Comparison of ENCODE assay signal across 9 cellular contexts in genomic region chr2:234363011-234363487, GRCh38.
DNase-seq lines count a peak whose midpoint lies in the region; TF ChIP-seq lines count a peak whose summit lies in the region.
"Had no signal": no experiment of that assay in that cellular context is flagged by ENCODE, and none has a peak within 500 bp of the region (broad histone marks: within the 10 kb centered on the region; RNA-seq: fewer than 3 reads in every experiment).

No MANE protein-coding gene starts in this region.

- H3K4me2 ChIP-seq in mesendoderm (ENCODE audit: low read length) = no peak overlapping the region

- H3K18ac ChIP-seq in mesendoderm (ENCODE audit: low read length) = peak overlapping the region; percentile 36

- H3K36me3 Mint-ChIP-seq in Caco-2 (ENCODE audit: insufficient read depth, unreplicated experiment) = peaks cover 39% of the 10 kb centered on the region

- H3K27ac ChIP-seq in KOPT-K1 (ENCODE audit: low read depth, low read length, poor library complexity, severe bottlenecking) = peak overlapping the region; percentile 8
- peak overlapping the region; percentile 70 for H3K27ac ChIP-seq in mesendoderm (ENCODE audit: low read depth, low read length)
- no peak overlapping the region for H3K27ac ChIP-seq in coronary artery

- H3K36me3 ChIP-seq in Caco-2 (ENCODE audit: control insufficient read depth, insufficient read depth, low read length) (no peaks in the 10 kb centered on the region), KOPT-K1 (ENCODE audit: insufficient read depth, low read length) (no peaks in the 10 kb centered on the region), mesendoderm (ENCODE audit: control insufficient read depth, insufficient read depth, low read length) (no peaks in the 10 kb centered on the region)

- H3K9ac ChIP-seq in mesendoderm (ENCODE audit: low read length) = peak overlapping the region; percentile 27

- H3K9me3 Mint-ChIP-seq in Caco-2 (ENCODE audit: unreplicated experiment) = peaks cover 9% of the 10 kb centered on the region

- no peaks in the 10 kb centered on the region for H3K27me3 Mint-ChIP-seq in Caco-2 (ENCODE audit: insufficient read depth, unreplicated experiment)
- H3K27me3 Mint-ChIP-seq: T-cell had no signal

- H2AK5ac ChIP-seq in mesendoderm (ENCODE audit: low read length) = no peak overlapping the region

- H3K23ac ChIP-seq in mesendoderm (ENCODE audit: low read length) = peak overlapping the region; percentile 2

- CTCF ChIA-PET in Caco-2 (lab: Charles Lee) = interaction anchor here (0.6 to 1.6 kb wide), 7 partner anchors 8 to 133 kb away, joined by 3 to 6 read pairs (median 4); no protein-coding TSS in a partner anchor

- H3K4me3 ChIP-seq in Caco-2 (ENCODE audit: low read depth, low read length) (no peak overlapping the region), astrocyte of the cerebellum (ENCODE audit: low read depth, low read length) (no peak overlapping the region), mesendoderm (ENCODE audit: low read length) (no peak overlapping the region), coronary artery (no peak overlapping the region)

- no peaks in the 10 kb centered on the region for H3K27me3 ChIP-seq in Caco-2 (replicated peaks; ENCODE audit: control insufficient read depth, insufficient read depth, low read length)
- no peaks in the 10 kb centered on the region for H3K27me3 ChIP-seq in mesendoderm (ENCODE audit: insufficient read depth, low read length, poor library complexity)

- in situ Hi-C loops in astrocyte of the cerebellum (cut with HindIII; ENCODE audit: low sequenced_read_pairs) = no loop called here

- TF ChIP-seq CTCF in Caco-2 (IDR thresholded peaks at IDR 0.05; ENCODE audit: insufficient read depth in 1 of 2, low read depth in 1 of 2, low read length in 1 of 2, severe bottlenecking in 1 of 2, unreplicated experiment in 1 of 2) = no peak
- TF ChIP-seq CTCF in astrocyte of the cerebellum (IDR thresholded peaks at IDR 0.05; ENCODE audit: low read depth, low read length, missing control alignments) = no peak
- TF ChIP-seq CTCF in coronary artery (IDR thresholded peaks at IDR 0.05) = no peak

- intact Hi-C loops in Caco-2 (cut with micrococcal nuclease; ENCODE audit: unreplicated experiment) = loop anchor here (1.0 to 10.0 kb wide), 8 partner anchors 47 to 227 kb away; partner anchors contain the start of gene ARL4C

- H3K27ac Mint-ChIP-seq in Caco-2 (ENCODE audit: unreplicated experiment) = peak overlapping the region; percentile 92
- H3K27ac Mint-ChIP-seq: T-cell had no signal

- POLR2A ChIA-PET in Caco-2 (lab: Charles Lee) = interaction anchor here (0.5 to 1.4 kb wide), 6 partner anchors 15 to 134 kb away, joined by 3 to 10 read pairs (median 4); partner anchors contain the start of gene ARL4C

- no TSS peak for BruUV-seq in Caco-2 (replicated peaks; lab: Mats Ljungman, UMichigan)

- H4K8ac ChIP-seq in mesendoderm (ENCODE audit: low read depth, low read length) = no peak overlapping the region

- no CpG with 5 or more reads among the region's 4 CpGs for WGBS in mesendoderm (ENCODE audit: extremely low coverage, insufficient coverage, low lambda C conversion rate)

- no peak overlapping the region for H3K4ac ChIP-seq in mesendoderm (ENCODE audit: low read depth, low read length)

- H3K79me1 ChIP-seq in mesendoderm (ENCODE audit: low read length) = no peaks in the 10 kb centered on the region

- H3K4me1 Mint-ChIP-seq in Caco-2 (ENCODE audit: low read depth, unreplicated experiment) = peaks cover 37% of the 10 kb centered on the region

- peak; percentile 92 to 97 for DNase-seq in Caco-2
- DNase-seq in astrocyte of the cerebellum (ENCODE audit: low read depth) = peak; percentile 90
- peak; percentile 98 for DNase-seq in mesendoderm
- DNase-seq in activated T-cell treated with anti-CD3 and anti-CD28 coated beads, Interleukin-2, amount 50 U/mL, for 48 hours = no peak
- DNase-seq in pons (ENCODE audit: low spot score) = no peak
- DNase-seq in NCI-H1048 (lab: John Stamatoyannopoulos, UW) = no peak
- DNase-seq in coronary artery (ENCODE audit: low spot score) = no peak
- DNase-seq: T-cell had no signal

- no peak overlapping the region for H3K56ac ChIP-seq in mesendoderm (ENCODE audit: low read length)

- H2BK120ac ChIP-seq in mesendoderm (ENCODE audit: low read depth, low read length) = no peak overlapping the region

- H3K4me3 Mint-ChIP-seq in Caco-2 (ENCODE audit: unreplicated experiment) = peak overlapping the region; percentile 60
- H3K4me3 Mint-ChIP-seq: T-cell had no signal

- peak overlapping the region; percentile 1 for H2BK15ac ChIP-seq in mesendoderm (replicated peaks; ENCODE audit: low read depth)

- peaks cover 6% of the 10 kb centered on the region; the same call in 1 of the 2 replicates for H3K9me3 ChIP-seq in Caco-2
- peaks cover 15% of the 10 kb centered on the region for H3K9me3 ChIP-seq in KOPT-K1 (ENCODE audit: insufficient read depth, low read length, poor library complexity, severe bottlenecking)

- peaks cover 67% of the 10 kb centered on the region for H3K4me1 ChIP-seq in Caco-2
- peaks cover 9% of the 10 kb centered on the region for H3K4me1 ChIP-seq in mesendoderm (ENCODE audit: control insufficient read depth, low read depth, low read length)

- no peak overlapping the region for H4K5ac ChIP-seq in mesendoderm (ENCODE audit: low read length)

- H3K79me2 ChIP-seq in mesendoderm (ENCODE audit: control insufficient read depth, insufficient read depth, low read length) = no peaks in the 10 kb centered on the region

- H2BK5ac ChIP-seq in mesendoderm (ENCODE audit: low read length) = peak overlapping the region; percentile 23

Comparison
In these comparisons a context has a peak if more than half of its experiments do, and no peak if none do; other contexts are left out.
1. DNase-seq: peak in Caco-2 (2 of 2), astrocyte of the cerebellum (single experiment) and mesendoderm (single experiment); none in activated T-cell treated with anti-CD3 and anti-CD28 coated beads, Interleukin-2, amount 50 U/mL, for 48 hours (0 of 2), pons (single experiment), NCI-H1048 (single experiment) and coronary artery (single experiment).
2. H3K27ac ChIP-seq: peak in KOPT-K1 (single experiment) and mesendoderm (single experiment); none in coronary artery (0 of 2).